Comparison of ENCODE assay signal across 1 cellular context in the genomic region with DNA sequence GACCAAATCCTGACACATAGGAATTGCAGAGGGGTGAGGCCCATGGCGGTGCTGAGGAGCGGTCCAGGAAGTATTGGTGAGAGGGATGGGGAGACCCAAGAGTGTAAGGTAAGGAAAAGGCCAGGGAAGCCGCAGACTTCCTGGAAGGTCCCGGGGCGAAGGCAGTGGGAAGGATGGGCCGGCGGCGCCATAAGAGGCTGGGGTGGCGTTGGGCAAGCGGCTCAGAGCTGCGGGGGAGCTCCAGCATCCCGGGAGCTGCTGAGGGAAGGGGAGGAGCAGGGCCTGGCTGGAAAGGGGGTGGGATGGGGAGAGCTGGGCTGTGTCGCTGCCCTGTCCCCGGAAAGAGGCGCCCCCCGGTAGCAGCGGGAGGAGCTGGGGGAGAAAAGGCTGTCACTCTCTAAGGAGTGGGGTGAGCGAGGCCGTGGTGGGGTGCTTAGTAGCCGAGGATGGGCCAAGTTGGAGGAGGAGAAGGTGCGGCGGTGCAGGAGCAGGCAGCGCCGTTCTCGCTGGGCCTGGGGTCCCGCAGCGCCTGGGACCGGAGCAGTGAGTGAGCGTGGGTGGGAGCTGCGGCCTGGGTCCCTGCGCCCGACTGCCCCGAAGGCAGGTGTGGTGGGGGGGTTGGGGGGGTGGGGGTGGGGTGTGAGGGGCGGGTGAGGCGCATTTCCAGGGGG.
TF ChIP-seq lines count a peak whose summit lies in the region.

No MANE protein-coding gene starts in this region.

TF ChIP-seq in GM23338, 12 proteins besides CTCF, POLR2A, EP300 and RAD21 (continued from another document):
- TF ChIP-seq, protein P1, sequence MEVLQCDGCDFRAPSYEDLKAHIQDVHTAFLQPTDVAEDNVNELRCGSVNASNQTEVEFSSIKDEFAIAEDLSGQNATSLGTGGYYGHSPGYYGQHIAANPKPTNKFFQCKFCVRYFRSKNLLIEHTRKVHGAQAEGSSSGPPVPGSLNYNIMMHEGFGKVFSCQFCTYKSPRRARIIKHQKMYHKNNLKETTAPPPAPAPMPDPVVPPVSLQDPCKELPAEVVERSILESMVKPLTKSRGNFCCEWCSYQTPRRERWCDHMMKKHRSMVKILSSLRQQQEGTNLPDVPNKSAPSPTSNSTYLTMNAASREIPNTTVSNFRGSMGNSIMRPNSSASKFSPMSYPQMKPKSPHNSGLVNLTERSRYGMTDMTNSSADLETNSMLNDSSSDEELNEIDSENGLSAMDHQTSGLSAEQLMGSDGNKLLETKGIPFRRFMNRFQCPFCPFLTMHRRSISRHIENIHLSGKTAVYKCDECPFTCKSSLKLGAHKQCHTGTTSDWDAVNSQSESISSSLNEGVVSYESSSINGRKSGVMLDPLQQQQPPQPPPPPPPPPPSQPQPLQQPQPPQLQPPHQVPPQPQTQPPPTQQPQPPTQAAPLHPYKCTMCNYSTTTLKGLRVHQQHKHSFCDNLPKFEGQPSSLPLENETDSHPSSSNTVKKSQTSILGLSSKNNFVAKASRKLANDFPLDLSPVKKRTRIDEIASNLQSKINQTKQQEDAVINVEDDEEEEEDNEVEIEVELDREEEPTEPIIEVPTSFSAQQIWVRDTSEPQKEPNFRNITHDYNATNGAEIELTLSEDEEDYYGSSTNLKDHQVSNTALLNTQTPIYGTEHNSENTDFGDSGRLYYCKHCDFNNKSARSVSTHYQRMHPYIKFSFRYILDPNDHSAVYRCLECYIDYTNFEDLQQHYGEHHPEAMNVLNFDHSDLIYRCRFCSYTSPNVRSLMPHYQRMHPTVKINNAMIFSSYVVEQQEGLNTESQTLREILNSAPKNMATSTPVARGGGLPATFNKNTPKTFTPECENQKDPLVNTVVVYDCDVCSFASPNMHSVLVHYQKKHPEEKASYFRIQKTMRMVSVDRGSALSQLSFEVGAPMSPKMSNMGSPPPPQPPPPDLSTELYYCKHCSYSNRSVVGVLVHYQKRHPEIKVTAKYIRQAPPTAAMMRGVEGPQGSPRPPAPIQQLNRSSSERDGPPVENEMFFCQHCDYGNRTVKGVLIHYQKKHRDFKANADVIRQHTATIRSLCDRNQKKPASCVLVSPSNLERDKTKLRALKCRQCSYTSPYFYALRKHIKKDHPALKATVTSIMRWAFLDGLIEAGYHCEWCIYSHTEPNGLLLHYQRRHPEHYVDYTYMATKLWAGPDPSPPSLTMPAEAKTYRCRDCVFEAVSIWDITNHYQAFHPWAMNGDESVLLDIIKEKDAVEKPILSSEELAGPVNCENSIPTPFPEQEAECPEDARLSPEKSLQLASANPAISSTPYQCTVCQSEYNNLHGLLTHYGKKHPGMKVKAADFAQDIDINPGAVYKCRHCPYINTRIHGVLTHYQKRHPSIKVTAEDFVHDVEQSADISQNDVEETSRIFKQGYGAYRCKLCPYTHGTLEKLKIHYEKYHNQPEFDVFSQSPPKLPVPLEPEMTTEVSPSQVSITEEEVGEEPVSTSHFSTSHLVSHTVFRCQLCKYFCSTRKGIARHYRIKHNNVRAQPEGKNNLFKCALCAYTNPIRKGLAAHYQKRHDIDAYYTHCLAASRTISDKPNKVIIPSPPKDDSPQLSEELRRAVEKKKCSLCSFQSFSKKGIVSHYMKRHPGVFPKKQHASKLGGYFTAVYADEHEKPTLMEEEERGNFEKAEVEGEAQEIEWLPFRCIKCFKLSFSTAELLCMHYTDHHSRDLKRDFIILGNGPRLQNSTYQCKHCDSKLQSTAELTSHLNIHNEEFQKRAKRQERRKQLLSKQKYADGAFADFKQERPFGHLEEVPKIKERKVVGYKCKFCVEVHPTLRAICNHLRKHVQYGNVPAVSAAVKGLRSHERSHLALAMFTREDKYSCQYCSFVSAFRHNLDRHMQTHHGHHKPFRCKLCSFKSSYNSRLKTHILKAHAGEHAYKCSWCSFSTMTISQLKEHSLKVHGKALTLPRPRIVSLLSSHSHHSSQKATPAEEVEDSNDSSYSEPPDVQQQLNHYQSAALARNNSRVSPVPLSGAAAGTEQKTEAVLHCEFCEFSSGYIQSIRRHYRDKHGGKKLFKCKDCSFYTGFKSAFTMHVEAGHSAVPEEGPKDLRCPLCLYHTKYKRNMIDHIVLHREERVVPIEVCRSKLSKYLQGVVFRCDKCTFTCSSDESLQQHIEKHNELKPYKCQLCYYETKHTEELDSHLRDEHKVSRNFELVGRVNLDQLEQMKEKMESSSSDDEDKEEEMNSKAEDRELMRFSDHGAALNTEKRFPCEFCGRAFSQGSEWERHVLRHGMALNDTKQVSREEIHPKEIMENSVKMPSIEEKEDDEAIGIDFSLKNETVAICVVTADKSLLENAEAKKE (CRISPR knock-in tag; IDR thresholded peaks at IDR 0.05): no peak
- TF ChIP-seq, protein P2, sequence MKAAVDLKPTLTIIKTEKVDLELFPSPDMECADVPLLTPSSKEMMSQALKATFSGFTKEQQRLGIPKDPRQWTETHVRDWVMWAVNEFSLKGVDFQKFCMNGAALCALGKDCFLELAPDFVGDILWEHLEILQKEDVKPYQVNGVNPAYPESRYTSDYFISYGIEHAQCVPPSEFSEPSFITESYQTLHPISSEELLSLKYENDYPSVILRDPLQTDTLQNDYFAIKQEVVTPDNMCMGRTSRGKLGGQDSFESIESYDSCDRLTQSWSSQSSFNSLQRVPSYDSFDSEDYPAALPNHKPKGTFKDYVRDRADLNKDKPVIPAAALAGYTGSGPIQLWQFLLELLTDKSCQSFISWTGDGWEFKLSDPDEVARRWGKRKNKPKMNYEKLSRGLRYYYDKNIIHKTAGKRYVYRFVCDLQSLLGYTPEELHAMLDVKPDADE (IDR thresholded peaks at IDR 0.05): no peak
- no peak for TF ChIP-seq CREB1 (CRISPR knock-in tag; IDR thresholded peaks at IDR 0.05; ENCODE audit: low read depth)
- TF ChIP-seq POLR2AphosphoS5 (IDR thresholded peaks at IDR 0.05; ENCODE audit: low read depth): no peak
- TF ChIP-seq, protein P3, sequence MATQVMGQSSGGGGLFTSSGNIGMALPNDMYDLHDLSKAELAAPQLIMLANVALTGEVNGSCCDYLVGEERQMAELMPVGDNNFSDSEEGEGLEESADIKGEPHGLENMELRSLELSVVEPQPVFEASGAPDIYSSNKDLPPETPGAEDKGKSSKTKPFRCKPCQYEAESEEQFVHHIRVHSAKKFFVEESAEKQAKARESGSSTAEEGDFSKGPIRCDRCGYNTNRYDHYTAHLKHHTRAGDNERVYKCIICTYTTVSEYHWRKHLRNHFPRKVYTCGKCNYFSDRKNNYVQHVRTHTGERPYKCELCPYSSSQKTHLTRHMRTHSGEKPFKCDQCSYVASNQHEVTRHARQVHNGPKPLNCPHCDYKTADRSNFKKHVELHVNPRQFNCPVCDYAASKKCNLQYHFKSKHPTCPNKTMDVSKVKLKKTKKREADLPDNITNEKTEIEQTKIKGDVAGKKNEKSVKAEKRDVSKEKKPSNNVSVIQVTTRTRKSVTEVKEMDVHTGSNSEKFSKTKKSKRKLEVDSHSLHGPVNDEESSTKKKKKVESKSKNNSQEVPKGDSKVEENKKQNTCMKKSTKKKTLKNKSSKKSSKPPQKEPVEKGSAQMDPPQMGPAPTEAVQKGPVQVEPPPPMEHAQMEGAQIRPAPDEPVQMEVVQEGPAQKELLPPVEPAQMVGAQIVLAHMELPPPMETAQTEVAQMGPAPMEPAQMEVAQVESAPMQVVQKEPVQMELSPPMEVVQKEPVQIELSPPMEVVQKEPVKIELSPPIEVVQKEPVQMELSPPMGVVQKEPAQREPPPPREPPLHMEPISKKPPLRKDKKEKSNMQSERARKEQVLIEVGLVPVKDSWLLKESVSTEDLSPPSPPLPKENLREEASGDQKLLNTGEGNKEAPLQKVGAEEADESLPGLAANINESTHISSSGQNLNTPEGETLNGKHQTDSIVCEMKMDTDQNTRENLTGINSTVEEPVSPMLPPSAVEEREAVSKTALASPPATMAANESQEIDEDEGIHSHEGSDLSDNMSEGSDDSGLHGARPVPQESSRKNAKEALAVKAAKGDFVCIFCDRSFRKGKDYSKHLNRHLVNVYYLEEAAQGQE (IDR thresholded peaks at IDR 0.05; ENCODE audit: unreplicated experiment): no peak
- no peak for TF ChIP-seq NANOG (IDR thresholded peaks at IDR 0.05; ENCODE audit: borderline replicate concordance)
